ENCODE assay signal across 1 cellular context in the genomic region with DNA sequence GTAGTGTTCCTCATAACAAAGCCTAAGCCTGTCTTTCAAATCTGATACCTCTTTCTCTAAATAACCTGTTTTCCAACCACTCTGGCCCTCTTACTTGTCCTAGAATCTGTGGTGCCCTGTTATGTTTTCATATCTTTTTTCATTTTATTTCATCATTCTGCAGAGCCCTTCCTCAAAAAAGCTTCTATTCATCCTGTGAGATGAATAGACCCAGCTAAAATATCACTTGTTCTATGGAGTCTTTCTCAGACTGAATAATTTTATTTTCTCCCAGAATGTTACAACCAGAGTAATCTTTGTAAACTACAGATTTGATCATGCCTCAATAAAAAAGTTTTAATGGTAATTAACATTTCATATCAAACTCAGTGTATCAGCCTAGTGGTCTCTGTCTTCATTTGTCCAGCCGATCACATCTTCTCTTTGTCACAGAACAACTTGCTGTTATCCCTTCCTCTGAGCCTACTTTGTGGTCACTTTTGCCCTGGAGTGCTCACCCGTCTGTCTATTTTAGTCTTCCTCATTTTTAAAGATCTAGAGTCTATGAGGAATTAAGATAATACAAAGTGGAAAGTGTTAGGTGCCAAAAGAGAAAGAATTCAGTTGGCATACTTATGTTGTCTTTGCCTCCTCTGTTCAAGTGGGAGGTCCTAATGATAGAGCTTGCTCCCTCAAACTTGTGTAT.
TF ChIP-seq lines count a peak whose summit lies in the region.

No MANE protein-coding gene starts in this region.

TF ChIP-seq in K562, 482 proteins besides CTCF, POLR2A, EP300 and RAD21 (continued from another document):
- TF ChIP-seq FOXP1 (CRISPR knock-in tag; IDR thresholded peaks at IDR 0.05) (no peak), ZEB2 (IDR thresholded peaks at IDR 0.05) (no peak), NCOR1 (IDR thresholded peaks at IDR 0.05) (peak; percentile 4; the same call in 1 of the 2 replicates), BCOR (IDR thresholded peaks at IDR 0.05) (no peak), CBX3 (IDR thresholded peaks at IDR 0.05; ENCODE audit: borderline replicate concordance in 1 of 2, low read length in 2 of 2) (no peak), ZNF699 (CRISPR knock-in tag; IDR thresholded peaks at IDR 0.05; ENCODE audit: insufficient replicate concordance) (no peak), NCOA6 (IDR thresholded peaks at IDR 0.05) (no peak), ZNF23 (CRISPR knock-in tag; IDR thresholded peaks at IDR 0.05) (no peak)
- TF ChIP-seq, protein P1, sequence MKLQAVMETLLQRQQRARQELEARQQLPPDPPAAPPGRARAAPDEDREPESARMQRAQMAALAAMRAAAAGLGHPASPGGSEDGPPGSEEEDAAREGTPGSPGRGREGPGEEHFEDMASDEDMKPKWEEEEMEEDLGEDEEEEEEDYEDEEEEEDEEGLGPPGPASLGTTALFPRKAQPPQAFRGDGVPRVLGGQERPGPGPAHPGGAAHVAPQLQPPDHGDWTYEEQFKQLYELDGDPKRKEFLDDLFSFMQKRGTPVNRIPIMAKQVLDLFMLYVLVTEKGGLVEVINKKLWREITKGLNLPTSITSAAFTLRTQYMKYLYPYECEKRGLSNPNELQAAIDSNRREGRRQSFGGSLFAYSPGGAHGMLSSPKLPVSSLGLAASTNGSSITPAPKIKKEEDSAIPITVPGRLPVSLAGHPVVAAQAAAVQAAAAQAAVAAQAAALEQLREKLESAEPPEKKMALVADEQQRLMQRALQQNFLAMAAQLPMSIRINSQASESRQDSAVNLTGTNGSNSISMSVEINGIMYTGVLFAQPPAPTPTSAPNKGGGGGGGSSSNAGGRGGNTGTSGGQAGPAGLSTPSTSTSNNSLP (IDR thresholded peaks at IDR 0.05; ENCODE audit: borderline replicate concordance, low read depth, low read length): 0 out of 2 replicates have a peak, but pooled peaks have one; percentile 23
- TF ChIP-seq, protein P2, sequence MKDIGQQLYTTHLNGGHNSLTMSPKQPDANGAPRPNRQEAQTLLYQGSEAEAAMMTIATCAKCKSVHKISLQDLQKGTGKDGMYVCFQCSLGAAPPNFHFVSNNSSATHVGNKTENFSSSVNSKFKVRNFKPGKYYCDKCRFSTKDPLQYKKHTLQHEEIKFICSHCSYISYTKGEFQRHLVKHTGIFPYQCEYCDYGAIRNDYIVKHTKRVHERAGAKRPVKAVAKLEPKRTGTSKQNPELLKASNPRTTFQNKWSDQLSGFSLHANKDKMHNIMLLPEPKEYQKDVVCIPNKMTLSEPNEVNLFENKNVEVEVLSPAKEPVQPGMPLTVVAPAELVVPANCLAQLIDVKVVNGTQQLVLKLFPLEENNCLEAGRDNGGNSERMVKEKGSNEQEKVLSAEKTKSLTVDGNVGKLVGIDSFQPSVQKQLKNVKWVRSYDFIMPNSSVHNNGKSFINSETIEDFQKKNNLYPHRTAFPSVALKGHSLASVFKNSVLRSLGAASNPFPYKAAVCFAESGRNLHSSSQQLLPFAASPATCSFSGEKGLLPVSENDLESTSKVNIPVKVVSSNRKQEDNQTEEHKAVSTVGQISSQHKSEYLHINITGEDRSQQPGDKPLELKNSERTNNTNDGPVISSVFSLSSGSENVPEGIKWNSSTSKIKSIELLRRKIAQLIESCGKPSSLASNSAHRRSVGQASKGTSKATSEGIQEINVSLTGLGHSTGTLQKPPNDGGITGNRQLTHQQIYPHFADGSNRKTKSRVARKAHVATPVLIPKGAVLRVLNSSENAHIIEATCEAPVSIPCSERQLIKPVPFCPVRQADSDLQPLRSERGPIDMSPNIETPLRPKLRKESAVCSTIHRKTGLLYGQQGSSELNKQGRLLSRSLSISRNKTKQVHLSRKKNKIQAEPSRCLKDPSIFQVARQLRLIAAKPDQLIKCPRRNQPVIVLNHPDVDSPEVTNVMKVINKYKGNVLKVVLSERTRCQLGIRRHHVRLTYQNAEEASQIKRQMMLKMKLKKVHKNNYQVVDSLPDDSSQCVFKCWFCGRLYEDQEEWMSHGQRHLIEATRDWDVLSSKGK (CRISPR knock-in tag; IDR thresholded peaks at IDR 0.05): no peak
- TF ChIP-seq, protein P3, sequence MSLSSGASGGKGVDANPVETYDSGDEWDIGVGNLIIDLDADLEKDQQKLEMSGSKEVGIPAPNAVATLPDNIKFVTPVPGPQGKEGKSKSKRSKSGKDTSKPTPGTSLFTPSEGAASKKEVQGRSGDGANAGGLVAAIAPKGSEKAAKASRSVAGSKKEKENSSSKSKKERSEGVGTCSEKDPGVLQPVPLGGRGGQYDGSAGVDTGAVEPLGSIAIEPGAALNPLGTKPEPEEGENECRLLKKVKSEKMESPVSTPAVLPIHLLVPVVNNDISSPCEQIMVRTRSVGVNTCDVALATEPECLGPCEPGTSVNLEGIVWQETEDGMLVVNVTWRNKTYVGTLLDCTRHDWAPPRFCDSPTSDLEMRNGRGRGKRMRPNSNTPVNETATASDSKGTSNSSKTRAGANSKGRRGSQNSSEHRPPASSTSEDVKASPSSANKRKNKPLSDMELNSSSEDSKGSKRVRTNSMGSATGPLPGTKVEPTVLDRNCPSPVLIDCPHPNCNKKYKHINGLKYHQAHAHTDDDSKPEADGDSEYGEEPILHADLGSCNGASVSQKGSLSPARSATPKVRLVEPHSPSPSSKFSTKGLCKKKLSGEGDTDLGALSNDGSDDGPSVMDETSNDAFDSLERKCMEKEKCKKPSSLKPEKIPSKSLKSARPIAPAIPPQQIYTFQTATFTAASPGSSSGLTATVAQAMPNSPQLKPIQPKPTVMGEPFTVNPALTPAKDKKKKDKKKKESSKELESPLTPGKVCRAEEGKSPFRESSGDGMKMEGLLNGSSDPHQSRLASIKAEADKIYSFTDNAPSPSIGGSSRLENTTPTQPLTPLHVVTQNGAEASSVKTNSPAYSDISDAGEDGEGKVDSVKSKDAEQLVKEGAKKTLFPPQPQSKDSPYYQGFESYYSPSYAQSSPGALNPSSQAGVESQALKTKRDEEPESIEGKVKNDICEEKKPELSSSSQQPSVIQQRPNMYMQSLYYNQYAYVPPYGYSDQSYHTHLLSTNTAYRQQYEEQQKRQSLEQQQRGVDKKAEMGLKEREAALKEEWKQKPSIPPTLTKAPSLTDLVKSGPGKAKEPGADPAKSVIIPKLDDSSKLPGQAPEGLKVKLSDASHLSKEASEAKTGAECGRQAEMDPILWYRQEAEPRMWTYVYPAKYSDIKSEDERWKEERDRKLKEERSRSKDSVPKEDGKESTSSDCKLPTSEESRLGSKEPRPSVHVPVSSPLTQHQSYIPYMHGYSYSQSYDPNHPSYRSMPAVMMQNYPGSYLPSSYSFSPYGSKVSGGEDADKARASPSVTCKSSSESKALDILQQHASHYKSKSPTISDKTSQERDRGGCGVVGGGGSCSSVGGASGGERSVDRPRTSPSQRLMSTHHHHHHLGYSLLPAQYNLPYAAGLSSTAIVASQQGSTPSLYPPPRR (CRISPR knock-in tag; IDR thresholded peaks at IDR 0.05; ENCODE audit: borderline replicate concordance): no peak
- TF ChIP-seq, protein P4, sequence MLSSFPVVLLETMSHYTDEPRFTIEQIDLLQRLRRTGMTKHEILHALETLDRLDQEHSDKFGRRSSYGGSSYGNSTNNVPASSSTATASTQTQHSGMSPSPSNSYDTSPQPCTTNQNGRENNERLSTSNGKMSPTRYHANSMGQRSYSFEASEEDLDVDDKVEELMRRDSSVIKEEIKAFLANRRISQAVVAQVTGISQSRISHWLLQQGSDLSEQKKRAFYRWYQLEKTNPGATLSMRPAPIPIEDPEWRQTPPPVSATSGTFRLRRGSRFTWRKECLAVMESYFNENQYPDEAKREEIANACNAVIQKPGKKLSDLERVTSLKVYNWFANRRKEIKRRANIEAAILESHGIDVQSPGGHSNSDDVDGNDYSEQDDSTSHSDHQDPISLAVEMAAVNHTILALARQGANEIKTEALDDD (IDR thresholded peaks at IDR 0.05): peak; percentile 90; the same call in 1 of the 2 replicates
